In the genomic region with DNA sequence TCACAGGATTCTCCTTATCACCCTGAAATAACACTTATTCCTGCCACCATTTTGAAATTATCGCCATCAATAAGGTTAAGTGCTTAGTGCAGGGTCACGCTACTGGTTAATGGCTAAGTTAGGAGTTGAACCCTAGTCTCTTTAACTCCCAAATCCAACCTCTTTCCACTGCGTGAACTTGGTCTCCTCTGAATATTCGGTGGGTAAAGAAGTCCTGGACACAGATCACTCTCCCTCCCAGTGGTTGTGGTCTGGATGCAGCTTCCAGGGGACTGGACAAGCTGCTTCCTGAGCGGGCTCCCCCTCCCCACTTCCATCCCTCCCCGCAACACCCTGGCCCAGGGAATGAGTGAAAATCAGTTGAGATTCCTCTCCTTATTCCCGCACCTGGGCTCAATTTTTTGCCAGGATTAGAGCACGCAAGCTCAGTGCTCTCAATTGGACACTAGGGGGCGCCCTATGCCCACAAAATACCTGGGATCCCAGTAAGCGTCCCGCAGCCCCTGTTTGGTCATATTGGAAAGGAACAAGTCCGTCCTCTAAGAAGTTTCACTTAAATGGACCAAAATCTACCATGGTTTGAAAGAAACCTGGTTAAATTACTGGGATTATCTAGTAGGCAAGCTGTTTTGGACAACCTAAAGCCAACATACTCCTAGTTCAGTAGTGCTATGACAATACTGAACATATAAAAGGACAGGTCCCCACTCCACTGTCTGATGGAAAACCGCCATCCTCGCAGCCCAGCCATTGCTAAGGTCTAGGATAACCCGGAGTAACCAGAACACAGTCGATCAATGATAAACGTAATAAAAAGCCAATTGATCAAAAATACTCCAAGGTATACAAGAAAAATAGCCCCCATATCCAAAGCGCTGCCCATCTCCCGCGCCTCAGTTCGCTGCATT, we compare ENCODE assay signal across 1 cellular context.
TF ChIP-seq lines count a peak whose summit lies in the region.

No MANE protein-coding gene starts in this region.

TF ChIP-seq in K562, 482 proteins besides CTCF, POLR2A, EP300 and RAD21 (continued from another document and continues in another):
- TF ChIP-seq, protein P1, sequence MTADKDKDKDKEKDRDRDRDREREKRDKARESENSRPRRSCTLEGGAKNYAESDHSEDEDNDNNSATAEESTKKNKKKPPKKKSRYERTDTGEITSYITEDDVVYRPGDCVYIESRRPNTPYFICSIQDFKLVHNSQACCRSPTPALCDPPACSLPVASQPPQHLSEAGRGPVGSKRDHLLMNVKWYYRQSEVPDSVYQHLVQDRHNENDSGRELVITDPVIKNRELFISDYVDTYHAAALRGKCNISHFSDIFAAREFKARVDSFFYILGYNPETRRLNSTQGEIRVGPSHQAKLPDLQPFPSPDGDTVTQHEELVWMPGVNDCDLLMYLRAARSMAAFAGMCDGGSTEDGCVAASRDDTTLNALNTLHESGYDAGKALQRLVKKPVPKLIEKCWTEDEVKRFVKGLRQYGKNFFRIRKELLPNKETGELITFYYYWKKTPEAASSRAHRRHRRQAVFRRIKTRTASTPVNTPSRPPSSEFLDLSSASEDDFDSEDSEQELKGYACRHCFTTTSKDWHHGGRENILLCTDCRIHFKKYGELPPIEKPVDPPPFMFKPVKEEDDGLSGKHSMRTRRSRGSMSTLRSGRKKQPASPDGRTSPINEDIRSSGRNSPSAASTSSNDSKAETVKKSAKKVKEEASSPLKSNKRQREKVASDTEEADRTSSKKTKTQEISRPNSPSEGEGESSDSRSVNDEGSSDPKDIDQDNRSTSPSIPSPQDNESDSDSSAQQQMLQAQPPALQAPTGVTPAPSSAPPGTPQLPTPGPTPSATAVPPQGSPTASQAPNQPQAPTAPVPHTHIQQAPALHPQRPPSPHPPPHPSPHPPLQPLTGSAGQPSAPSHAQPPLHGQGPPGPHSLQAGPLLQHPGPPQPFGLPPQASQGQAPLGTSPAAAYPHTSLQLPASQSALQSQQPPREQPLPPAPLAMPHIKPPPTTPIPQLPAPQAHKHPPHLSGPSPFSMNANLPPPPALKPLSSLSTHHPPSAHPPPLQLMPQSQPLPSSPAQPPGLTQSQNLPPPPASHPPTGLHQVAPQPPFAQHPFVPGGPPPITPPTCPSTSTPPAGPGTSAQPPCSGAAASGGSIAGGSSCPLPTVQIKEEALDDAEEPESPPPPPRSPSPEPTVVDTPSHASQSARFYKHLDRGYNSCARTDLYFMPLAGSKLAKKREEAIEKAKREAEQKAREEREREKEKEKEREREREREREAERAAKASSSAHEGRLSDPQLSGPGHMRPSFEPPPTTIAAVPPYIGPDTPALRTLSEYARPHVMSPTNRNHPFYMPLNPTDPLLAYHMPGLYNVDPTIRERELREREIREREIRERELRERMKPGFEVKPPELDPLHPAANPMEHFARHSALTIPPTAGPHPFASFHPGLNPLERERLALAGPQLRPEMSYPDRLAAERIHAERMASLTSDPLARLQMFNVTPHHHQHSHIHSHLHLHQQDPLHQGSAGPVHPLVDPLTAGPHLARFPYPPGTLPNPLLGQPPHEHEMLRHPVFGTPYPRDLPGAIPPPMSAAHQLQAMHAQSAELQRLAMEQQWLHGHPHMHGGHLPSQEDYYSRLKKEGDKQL (CRISPR knock-in tag; IDR thresholded peaks at IDR 0.05; ENCODE audit: borderline replicate concordance) = no peak
- TF ChIP-seq RFX5 (IDR thresholded peaks at IDR 0.05; ENCODE audit: low read depth, low read length) = no peak
- TF ChIP-seq, protein P2, sequence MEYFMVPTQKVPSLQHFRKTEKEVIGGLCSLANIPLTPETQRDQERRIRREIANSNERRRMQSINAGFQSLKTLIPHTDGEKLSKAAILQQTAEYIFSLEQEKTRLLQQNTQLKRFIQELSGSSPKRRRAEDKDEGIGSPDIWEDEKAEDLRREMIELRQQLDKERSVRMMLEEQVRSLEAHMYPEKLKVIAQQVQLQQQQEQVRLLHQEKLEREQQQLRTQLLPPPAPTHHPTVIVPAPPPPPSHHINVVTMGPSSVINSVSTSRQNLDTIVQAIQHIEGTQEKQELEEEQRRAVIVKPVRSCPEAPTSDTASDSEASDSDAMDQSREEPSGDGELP (CRISPR knock-in tag; IDR thresholded peaks at IDR 0.05; ENCODE audit: borderline replicate concordance) = no peak
- TF ChIP-seq NR2C1 (IDR thresholded peaks at IDR 0.05) = no peak
- no peak for TF ChIP-seq NR2C1 (tag; IDR thresholded peaks at IDR 0.05)
- TF ChIP-seq ZNF282 (CRISPR knock-in tag; IDR thresholded peaks at IDR 0.05) = no peak
- no peak for TF ChIP-seq BRD9 (IDR thresholded peaks at IDR 0.05; ENCODE audit: low read depth, partially characterized antibody)
- TF ChIP-seq NFRKB (IDR thresholded peaks at IDR 0.05; ENCODE audit: low read depth) = no peak
- TF ChIP-seq, protein P3, sequence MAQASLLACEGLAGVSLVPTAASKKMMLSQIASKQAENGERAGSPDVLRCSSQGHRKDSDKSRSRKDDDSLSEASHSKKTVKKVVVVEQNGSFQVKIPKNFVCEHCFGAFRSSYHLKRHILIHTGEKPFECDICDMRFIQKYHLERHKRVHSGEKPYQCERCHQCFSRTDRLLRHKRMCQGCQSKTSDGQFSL (CRISPR knock-in tag; IDR thresholded peaks at IDR 0.05) = no peak
- TF ChIP-seq, protein P3 (tag; IDR thresholded peaks at IDR 0.05) = no peak
- no peak for TF ChIP-seq TAF9B (IDR thresholded peaks at IDR 0.05; ENCODE audit: partially characterized antibody)
- no peak for TF ChIP-seq ZNF644 (tag; IDR thresholded peaks at IDR 0.05; ENCODE audit: low read depth)
- TF ChIP-seq, protein P4, sequence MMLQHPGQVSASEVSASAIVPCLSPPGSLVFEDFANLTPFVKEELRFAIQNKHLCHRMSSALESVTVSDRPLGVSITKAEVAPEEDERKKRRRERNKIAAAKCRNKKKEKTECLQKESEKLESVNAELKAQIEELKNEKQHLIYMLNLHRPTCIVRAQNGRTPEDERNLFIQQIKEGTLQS (IDR thresholded peaks at IDR 0.05) = no peak
- TF ChIP-seq, protein P4 (CRISPR knock-in tag; conservative IDR thresholded peaks at IDR 0.05) = peak; percentile 59; the same call in 1 of the 2 replicates
- TF ChIP-seq ZNF77 (CRISPR knock-in tag; IDR thresholded peaks at IDR 0.05) = no peak
- TF ChIP-seq MYC (IDR thresholded peaks at IDR 0.05; ENCODE audit: low read depth, low read length) = no peak
- TF ChIP-seq MYC (CRISPR knock-in tag; IDR thresholded peaks at IDR 0.05; ENCODE audit: borderline replicate concordance, low read depth) = no peak
- TF ChIP-seq OTX1 (CRISPR knock-in tag; IDR thresholded peaks at IDR 0.05) = no peak
- TF ChIP-seq ZNF146 (CRISPR knock-in tag; IDR thresholded peaks at IDR 0.05; ENCODE audit: unreplicated experiment) = no peak
- TF ChIP-seq TCF7L2 (IDR thresholded peaks at IDR 0.05; ENCODE audit: low read depth, low read length) = no peak
- TF ChIP-seq NR3C1 (CRISPR knock-in tag; IDR thresholded peaks at IDR 0.05) = no peak
- TF ChIP-seq, protein P5, sequence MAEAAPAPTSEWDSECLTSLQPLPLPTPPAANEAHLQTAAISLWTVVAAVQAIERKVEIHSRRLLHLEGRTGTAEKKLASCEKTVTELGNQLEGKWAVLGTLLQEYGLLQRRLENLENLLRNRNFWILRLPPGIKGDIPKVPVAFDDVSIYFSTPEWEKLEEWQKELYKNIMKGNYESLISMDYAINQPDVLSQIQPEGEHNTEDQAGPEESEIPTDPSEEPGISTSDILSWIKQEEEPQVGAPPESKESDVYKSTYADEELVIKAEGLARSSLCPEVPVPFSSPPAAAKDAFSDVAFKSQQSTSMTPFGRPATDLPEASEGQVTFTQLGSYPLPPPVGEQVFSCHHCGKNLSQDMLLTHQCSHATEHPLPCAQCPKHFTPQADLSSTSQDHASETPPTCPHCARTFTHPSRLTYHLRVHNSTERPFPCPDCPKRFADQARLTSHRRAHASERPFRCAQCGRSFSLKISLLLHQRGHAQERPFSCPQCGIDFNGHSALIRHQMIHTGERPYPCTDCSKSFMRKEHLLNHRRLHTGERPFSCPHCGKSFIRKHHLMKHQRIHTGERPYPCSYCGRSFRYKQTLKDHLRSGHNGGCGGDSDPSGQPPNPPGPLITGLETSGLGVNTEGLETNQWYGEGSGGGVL (CRISPR knock-in tag; IDR thresholded peaks at IDR 0.05) = no peak
- no peak for TF ChIP-seq ZNF134 (CRISPR knock-in tag; conservative IDR thresholded peaks at IDR 0.05)
- no peak for TF ChIP-seq PCBP1 (IDR thresholded peaks at IDR 0.05; ENCODE audit: low read depth, low read length, poor library complexity, severe bottlenecking)
- TF ChIP-seq C11orf30 (IDR thresholded peaks at IDR 0.05; ENCODE audit: low read depth) = no peak
- no peak for TF ChIP-seq MXI1 (IDR thresholded peaks at IDR 0.05; ENCODE audit: low read depth, low read length)
- no peak for TF ChIP-seq EZH2 (IDR thresholded peaks at IDR 0.05; ENCODE audit: borderline replicate concordance, low read depth, low read length)
- TF ChIP-seq PRMT5 (CRISPR knock-in tag; IDR thresholded peaks at IDR 0.05) = no peak
- no peak for TF ChIP-seq ESRRB (CRISPR knock-in tag; IDR thresholded peaks at IDR 0.05; ENCODE audit: borderline replicate concordance)
- TF ChIP-seq, protein P6, sequence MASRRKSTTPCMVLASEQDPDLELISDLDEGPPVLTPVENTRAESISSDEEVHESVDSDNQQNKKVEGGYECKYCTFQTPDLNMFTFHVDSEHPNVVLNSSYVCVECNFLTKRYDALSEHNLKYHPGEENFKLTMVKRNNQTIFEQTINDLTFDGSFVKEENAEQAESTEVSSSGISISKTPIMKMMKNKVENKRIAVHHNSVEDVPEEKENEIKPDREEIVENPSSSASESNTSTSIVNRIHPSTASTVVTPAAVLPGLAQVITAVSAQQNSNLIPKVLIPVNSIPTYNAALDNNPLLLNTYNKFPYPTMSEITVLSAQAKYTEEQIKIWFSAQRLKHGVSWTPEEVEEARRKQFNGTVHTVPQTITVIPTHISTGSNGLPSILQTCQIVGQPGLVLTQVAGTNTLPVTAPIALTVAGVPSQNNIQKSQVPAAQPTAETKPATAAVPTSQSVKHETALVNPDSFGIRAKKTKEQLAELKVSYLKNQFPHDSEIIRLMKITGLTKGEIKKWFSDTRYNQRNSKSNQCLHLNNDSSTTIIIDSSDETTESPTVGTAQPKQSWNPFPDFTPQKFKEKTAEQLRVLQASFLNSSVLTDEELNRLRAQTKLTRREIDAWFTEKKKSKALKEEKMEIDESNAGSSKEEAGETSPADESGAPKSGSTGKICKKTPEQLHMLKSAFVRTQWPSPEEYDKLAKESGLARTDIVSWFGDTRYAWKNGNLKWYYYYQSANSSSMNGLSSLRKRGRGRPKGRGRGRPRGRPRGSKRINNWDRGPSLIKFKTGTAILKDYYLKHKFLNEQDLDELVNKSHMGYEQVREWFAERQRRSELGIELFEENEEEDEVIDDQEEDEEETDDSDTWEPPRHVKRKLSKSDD (conservative IDR thresholded peaks at IDR 0.05; ENCODE audit: low read length) = no peak
- TF ChIP-seq ZNF436 (CRISPR knock-in tag; IDR thresholded peaks at IDR 0.05) = no peak
- no peak for TF ChIP-seq ZFP36 (IDR thresholded peaks at IDR 0.05; ENCODE audit: low read depth, low read length, partially characterized antibody)
- TF ChIP-seq, protein P7, sequence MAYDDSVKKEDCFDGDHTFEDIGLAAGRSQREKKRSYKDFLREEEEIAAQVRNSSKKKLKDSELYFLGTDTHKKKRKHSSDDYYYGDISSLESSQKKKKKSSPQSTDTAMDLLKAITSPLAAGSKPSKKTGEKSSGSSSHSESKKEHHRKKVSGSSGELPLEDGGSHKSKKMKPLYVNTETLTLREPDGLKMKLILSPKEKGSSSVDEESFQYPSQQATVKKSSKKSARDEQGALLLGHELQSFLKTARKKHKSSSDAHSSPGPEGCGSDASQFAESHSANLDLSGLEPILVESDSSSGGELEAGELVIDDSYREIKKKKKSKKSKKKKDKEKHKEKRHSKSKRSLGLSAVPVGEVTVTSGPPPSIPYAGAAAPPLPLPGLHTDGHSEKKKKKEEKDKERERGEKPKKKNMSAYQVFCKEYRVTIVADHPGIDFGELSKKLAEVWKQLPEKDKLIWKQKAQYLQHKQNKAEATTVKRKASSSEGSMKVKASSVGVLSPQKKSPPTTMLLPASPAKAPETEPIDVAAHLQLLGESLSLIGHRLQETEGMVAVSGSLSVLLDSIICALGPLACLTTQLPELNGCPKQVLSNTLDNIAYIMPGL (CRISPR knock-in tag; IDR thresholded peaks at IDR 0.05) = 0 out of 2 replicates have a peak, but pooled peaks have one; percentile 33
- no peak for TF ChIP-seq TCF7 (IDR thresholded peaks at IDR 0.05; ENCODE audit: borderline replicate concordance)
- no peak for TF ChIP-seq ZNF124 (CRISPR knock-in tag; IDR thresholded peaks at IDR 0.05)
- TF ChIP-seq, protein P8, sequence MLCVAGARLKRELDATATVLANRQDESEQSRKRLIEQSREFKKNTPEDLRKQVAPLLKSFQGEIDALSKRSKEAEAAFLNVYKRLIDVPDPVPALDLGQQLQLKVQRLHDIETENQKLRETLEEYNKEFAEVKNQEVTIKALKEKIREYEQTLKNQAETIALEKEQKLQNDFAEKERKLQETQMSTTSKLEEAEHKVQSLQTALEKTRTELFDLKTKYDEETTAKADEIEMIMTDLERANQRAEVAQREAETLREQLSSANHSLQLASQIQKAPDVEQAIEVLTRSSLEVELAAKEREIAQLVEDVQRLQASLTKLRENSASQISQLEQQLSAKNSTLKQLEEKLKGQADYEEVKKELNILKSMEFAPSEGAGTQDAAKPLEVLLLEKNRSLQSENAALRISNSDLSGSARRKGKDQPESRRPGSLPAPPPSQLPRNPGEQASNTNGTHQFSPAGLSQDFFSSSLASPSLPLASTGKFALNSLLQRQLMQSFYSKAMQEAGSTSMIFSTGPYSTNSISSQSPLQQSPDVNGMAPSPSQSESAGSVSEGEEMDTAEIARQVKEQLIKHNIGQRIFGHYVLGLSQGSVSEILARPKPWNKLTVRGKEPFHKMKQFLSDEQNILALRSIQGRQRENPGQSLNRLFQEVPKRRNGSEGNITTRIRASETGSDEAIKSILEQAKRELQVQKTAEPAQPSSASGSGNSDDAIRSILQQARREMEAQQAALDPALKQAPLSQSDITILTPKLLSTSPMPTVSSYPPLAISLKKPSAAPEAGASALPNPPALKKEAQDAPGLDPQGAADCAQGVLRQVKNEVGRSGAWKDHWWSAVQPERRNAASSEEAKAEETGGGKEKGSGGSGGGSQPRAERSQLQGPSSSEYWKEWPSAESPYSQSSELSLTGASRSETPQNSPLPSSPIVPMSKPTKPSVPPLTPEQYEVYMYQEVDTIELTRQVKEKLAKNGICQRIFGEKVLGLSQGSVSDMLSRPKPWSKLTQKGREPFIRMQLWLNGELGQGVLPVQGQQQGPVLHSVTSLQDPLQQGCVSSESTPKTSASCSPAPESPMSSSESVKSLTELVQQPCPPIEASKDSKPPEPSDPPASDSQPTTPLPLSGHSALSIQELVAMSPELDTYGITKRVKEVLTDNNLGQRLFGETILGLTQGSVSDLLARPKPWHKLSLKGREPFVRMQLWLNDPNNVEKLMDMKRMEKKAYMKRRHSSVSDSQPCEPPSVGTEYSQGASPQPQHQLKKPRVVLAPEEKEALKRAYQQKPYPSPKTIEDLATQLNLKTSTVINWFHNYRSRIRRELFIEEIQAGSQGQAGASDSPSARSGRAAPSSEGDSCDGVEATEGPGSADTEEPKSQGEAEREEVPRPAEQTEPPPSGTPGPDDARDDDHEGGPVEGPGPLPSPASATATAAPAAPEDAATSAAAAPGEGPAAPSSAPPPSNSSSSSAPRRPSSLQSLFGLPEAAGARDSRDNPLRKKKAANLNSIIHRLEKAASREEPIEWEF (CRISPR knock-in tag; IDR thresholded peaks at IDR 0.05) = no peak
